1 cellular context compared by ENCODE assay signal in the genomic region with DNA sequence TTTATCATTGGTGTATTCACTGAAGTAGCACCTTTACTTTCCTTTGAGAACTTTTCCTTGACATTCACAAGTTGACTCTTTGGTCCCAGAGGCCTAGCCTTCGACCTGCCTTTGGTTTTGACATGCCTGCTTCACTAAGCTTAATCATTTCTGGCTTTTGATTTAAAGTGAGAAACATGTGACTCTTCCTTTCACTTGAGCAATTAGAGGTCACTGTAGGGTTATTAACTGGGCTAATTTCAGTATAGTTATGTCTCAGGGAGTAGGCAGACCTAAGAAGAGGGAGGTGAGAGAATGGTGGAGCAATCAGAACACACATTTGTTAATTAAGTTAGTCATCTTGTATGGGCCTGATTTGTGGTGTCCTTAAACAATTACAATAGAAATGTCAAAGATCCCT.
TF ChIP-seq lines count a peak whose summit lies in the region.

No MANE protein-coding gene starts in this region.

TF ChIP-seq in GM12878, 131 proteins besides CTCF, POLR2A, EP300 and RAD21 (continued from another document and continues in another):
- TF ChIP-seq KLF5 (IDR thresholded peaks at IDR 0.05; ENCODE audit: partially characterized antibody) (no peak), TCF7 (IDR thresholded peaks at IDR 0.05; ENCODE audit: borderline replicate concordance) (peak; percentile 52; the same call in 1 of the 2 replicates), FOXM1 (IDR thresholded peaks at IDR 0.05; ENCODE audit: low read depth, low read length) (0 out of 2 replicates have a peak, but pooled peaks have one; percentile 17), YY1 (IDR thresholded peaks at IDR 0.05; ENCODE audit: low read depth, low read length) (no peak), RFX5 (IDR thresholded peaks at IDR 0.05; ENCODE audit: low read depth, low read length) (no peak), POU2F2 (IDR thresholded peaks at IDR 0.05; ENCODE audit: borderline replicate concordance, low read depth, low read length) (no peak), BACH1 (IDR thresholded peaks at IDR 0.05; ENCODE audit: borderline replicate concordance) (peak; percentile 38; the same call in 1 of the 2 replicates), BCL11A (IDR thresholded peaks at IDR 0.05; ENCODE audit: low read depth, low read length) (peak; percentile 44; the same call in 1 of the 2 replicates), ASH2L (IDR thresholded peaks at IDR 0.05; ENCODE audit: borderline replicate concordance, low read depth) (no peak), DPF2 (IDR thresholded peaks at IDR 0.05) (peak; percentile 49; the same call in 1 of the 2 replicates), CREM (IDR thresholded peaks at IDR 0.05; ENCODE audit: low read depth) (peak; percentile 31; the same call in 1 of the 2 replicates), NFIC (IDR thresholded peaks at IDR 0.05; ENCODE audit: low read depth, low read length) (peak; percentile 81), JUND (IDR thresholded peaks at IDR 0.05; ENCODE audit: low read depth, low read length) (0 out of 2 replicates have a peak, but pooled peaks have one; percentile 38), TCF3 (IDR thresholded peaks at IDR 0.05; ENCODE audit: borderline replicate concordance, insufficient read depth, low read depth, low read length) (no peak), MEF2B (IDR thresholded peaks at IDR 0.05; ENCODE audit: partially characterized antibody, poor library complexity, severe bottlenecking) (no peak), ZNF24 (IDR thresholded peaks at IDR 0.05) (0 out of 2 replicates have a peak, but pooled peaks have one; percentile 28), BHLHE40 (IDR thresholded peaks at IDR 0.05; ENCODE audit: borderline replicate concordance in 1 of 2, low read depth in 2 of 2, low read length in 1 of 2) (peak; percentile 68 to 69), HDGF (IDR thresholded peaks at IDR 0.05) (no peak), SREBF2 (IDR thresholded peaks at IDR 0.05; ENCODE audit: low read length) (no peak), TCF12 (IDR thresholded peaks at IDR 0.05; ENCODE audit: low read depth, low read length) (no peak), CREB1 (IDR thresholded peaks at IDR 0.05; ENCODE audit: low read depth) (no peak), POLR2AphosphoS5 (IDR thresholded peaks at IDR 0.05; ENCODE audit: low read length) (no peak), EED (IDR thresholded peaks at IDR 0.05; ENCODE audit: low read depth) (0 out of 2 replicates have a peak, but pooled peaks have one; percentile 20), NRF1 (conservative IDR thresholded peaks at IDR 0.05; ENCODE audit: low read depth, low read length) (no peak), RUNX3 (IDR thresholded peaks at IDR 0.05; ENCODE audit: low read length) (peak; percentile 45; the same call in 1 of the 2 replicates), CBX5 (IDR thresholded peaks at IDR 0.05; ENCODE audit: low read depth) (0 out of 2 replicates have a peak, but pooled peaks have one; percentile 31), PAX8 (IDR thresholded peaks at IDR 0.05) (no peak), CHD4 (IDR thresholded peaks at IDR 0.05) (no peak), NR2F1 (conservative IDR thresholded peaks at IDR 0.05) (peak; percentile 87), IKZF1 (conservative IDR thresholded peaks at IDR 0.05) (peak; percentile 28; the same call in 1 of the 2 replicates), POLR2AphosphoS2 (IDR thresholded peaks at IDR 0.05; ENCODE audit: low read depth, low read length) (no peak), GATAD2B (conservative IDR thresholded peaks at IDR 0.05; ENCODE audit: low read depth) (no peak), ZNF384 (IDR thresholded peaks at IDR 0.05; ENCODE audit: borderline replicate concordance, low read depth, low read length) (no peak), EZH2 (IDR thresholded peaks at IDR 0.05; ENCODE audit: borderline replicate concordance, control insufficient read depth, low read depth, low read length) (no peak), MTA2 (IDR thresholded peaks at IDR 0.05; ENCODE audit: low read depth) (peak; percentile 94), HDAC6 (IDR thresholded peaks at IDR 0.05; ENCODE audit: unreplicated experiment) (no peak), IRF4 (IDR thresholded peaks at IDR 0.05; ENCODE audit: low read depth, low read length) (peak; percentile 52; the same call in 1 of the 2 replicates), TBL1XR1 (IDR thresholded peaks at IDR 0.05; ENCODE audit: low read depth, low read length) (0 out of 2 replicates have a peak, but pooled peaks have one; percentile 39), TARDBP (IDR thresholded peaks at IDR 0.05; ENCODE audit: borderline replicate concordance) (no peak), JUNB (IDR thresholded peaks at IDR 0.05) (peak; percentile 84)
- TF ChIP-seq, protein P1, sequence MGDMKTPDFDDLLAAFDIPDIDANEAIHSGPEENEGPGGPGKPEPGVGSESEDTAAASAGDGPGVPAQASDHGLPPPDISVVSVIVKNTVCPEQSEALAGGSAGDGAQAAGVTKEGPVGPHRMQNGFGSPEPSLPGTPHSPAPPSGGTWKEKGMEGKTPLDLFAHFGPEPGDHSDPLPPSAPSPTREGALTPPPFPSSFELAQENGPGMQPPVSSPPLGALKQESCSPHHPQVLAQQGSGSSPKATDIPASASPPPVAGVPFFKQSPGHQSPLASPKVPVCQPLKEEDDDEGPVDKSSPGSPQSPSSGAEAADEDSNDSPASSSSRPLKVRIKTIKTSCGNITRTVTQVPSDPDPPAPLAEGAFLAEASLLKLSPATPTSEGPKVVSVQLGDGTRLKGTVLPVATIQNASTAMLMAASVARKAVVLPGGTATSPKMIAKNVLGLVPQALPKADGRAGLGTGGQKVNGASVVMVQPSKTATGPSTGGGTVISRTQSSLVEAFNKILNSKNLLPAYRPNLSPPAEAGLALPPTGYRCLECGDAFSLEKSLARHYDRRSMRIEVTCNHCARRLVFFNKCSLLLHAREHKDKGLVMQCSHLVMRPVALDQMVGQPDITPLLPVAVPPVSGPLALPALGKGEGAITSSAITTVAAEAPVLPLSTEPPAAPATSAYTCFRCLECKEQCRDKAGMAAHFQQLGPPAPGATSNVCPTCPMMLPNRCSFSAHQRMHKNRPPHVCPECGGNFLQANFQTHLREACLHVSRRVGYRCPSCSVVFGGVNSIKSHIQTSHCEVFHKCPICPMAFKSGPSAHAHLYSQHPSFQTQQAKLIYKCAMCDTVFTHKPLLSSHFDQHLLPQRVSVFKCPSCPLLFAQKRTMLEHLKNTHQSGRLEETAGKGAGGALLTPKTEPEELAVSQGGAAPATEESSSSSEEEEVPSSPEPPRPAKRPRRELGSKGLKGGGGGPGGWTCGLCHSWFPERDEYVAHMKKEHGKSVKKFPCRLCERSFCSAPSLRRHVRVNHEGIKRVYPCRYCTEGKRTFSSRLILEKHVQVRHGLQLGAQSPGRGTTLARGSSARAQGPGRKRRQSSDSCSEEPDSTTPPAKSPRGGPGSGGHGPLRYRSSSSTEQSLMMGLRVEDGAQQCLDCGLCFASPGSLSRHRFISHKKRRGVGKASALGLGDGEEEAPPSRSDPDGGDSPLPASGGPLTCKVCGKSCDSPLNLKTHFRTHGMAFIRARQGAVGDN (IDR thresholded peaks at IDR 0.05): peak; percentile 75
- TF ChIP-seq, protein P2, sequence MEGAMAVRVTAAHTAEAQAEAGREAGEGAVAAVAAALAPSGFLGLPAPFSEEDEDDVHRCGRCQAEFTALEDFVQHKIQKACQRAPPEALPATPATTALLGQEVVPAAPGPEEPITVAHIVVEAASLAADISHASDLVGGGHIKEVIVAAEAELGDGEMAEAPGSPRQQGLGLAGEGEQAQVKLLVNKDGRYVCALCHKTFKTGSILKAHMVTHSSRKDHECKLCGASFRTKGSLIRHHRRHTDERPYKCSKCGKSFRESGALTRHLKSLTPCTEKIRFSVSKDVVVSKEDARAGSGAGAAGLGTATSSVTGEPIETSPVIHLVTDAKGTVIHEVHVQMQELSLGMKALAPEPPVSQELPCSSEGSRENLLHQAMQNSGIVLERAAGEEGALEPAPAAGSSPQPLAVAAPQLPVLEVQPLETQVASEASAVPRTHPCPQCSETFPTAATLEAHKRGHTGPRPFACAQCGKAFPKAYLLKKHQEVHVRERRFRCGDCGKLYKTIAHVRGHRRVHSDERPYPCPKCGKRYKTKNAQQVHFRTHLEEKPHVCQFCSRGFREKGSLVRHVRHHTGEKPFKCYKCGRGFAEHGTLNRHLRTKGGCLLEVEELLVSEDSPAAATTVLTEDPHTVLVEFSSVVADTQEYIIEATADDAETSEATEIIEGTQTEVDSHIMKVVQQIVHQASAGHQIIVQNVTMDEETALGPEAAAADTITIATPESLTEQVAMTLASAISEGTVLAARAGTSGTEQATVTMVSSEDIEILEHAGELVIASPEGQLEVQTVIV (IDR thresholded peaks at IDR 0.05; ENCODE audit: borderline replicate concordance, partially characterized antibody): no peak
- TF ChIP-seq, protein P3, sequence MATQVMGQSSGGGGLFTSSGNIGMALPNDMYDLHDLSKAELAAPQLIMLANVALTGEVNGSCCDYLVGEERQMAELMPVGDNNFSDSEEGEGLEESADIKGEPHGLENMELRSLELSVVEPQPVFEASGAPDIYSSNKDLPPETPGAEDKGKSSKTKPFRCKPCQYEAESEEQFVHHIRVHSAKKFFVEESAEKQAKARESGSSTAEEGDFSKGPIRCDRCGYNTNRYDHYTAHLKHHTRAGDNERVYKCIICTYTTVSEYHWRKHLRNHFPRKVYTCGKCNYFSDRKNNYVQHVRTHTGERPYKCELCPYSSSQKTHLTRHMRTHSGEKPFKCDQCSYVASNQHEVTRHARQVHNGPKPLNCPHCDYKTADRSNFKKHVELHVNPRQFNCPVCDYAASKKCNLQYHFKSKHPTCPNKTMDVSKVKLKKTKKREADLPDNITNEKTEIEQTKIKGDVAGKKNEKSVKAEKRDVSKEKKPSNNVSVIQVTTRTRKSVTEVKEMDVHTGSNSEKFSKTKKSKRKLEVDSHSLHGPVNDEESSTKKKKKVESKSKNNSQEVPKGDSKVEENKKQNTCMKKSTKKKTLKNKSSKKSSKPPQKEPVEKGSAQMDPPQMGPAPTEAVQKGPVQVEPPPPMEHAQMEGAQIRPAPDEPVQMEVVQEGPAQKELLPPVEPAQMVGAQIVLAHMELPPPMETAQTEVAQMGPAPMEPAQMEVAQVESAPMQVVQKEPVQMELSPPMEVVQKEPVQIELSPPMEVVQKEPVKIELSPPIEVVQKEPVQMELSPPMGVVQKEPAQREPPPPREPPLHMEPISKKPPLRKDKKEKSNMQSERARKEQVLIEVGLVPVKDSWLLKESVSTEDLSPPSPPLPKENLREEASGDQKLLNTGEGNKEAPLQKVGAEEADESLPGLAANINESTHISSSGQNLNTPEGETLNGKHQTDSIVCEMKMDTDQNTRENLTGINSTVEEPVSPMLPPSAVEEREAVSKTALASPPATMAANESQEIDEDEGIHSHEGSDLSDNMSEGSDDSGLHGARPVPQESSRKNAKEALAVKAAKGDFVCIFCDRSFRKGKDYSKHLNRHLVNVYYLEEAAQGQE (IDR thresholded peaks at IDR 0.05; ENCODE audit: low read depth, low read length): no peak
- TF ChIP-seq, protein P4, sequence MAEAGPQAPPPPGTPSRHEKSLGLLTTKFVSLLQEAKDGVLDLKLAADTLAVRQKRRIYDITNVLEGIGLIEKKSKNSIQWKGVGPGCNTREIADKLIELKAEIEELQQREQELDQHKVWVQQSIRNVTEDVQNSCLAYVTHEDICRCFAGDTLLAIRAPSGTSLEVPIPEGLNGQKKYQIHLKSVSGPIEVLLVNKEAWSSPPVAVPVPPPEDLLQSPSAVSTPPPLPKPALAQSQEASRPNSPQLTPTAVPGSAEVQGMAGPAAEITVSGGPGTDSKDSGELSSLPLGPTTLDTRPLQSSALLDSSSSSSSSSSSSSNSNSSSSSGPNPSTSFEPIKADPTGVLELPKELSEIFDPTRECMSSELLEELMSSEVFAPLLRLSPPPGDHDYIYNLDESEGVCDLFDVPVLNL (IDR thresholded peaks at IDR 0.05; ENCODE audit: low read depth, low read length): no peak
- TF ChIP-seq, protein P5, sequence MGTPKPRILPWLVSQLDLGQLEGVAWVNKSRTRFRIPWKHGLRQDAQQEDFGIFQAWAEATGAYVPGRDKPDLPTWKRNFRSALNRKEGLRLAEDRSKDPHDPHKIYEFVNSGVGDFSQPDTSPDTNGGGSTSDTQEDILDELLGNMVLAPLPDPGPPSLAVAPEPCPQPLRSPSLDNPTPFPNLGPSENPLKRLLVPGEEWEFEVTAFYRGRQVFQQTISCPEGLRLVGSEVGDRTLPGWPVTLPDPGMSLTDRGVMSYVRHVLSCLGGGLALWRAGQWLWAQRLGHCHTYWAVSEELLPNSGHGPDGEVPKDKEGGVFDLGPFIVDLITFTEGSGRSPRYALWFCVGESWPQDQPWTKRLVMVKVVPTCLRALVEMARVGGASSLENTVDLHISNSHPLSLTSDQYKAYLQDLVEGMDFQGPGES (IDR thresholded peaks at IDR 0.05): no peak
- TF ChIP-seq, protein P6, sequence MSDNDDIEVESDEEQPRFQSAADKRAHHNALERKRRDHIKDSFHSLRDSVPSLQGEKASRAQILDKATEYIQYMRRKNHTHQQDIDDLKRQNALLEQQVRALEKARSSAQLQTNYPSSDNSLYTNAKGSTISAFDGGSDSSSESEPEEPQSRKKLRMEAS (IDR thresholded peaks at IDR 0.05; ENCODE audit: low read depth, low read length): no peak
- TF ChIP-seq, protein P7, sequence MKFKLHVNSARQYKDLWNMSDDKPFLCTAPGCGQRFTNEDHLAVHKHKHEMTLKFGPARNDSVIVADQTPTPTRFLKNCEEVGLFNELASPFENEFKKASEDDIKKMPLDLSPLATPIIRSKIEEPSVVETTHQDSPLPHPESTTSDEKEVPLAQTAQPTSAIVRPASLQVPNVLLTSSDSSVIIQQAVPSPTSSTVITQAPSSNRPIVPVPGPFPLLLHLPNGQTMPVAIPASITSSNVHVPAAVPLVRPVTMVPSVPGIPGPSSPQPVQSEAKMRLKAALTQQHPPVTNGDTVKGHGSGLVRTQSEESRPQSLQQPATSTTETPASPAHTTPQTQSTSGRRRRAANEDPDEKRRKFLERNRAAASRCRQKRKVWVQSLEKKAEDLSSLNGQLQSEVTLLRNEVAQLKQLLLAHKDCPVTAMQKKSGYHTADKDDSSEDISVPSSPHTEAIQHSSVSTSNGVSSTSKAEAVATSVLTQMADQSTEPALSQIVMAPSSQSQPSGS (IDR thresholded peaks at IDR 0.05; ENCODE audit: low read length): peak; percentile 44; the same call in 1 of the 2 replicates
- TF ChIP-seq, protein P8, sequence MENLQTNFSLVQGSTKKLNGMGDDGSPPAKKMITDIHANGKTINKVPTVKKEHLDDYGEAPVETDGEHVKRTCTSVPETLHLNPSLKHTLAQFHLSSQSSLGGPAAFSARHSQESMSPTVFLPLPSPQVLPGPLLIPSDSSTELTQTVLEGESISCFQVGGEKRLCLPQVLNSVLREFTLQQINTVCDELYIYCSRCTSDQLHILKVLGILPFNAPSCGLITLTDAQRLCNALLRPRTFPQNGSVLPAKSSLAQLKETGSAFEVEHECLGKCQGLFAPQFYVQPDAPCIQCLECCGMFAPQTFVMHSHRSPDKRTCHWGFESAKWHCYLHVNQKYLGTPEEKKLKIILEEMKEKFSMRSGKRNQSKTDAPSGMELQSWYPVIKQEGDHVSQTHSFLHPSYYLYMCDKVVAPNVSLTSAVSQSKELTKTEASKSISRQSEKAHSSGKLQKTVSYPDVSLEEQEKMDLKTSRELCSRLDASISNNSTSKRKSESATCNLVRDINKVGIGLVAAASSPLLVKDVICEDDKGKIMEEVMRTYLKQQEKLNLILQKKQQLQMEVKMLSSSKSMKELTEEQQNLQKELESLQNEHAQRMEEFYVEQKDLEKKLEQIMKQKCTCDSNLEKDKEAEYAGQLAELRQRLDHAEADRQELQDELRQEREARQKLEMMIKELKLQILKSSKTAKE (IDR thresholded peaks at IDR 0.05; ENCODE audit: low read depth, poor library complexity, severe bottlenecking): no peak
